Comparison of ENCODE assay signal across 19 cellular contexts in the genomic region with DNA sequence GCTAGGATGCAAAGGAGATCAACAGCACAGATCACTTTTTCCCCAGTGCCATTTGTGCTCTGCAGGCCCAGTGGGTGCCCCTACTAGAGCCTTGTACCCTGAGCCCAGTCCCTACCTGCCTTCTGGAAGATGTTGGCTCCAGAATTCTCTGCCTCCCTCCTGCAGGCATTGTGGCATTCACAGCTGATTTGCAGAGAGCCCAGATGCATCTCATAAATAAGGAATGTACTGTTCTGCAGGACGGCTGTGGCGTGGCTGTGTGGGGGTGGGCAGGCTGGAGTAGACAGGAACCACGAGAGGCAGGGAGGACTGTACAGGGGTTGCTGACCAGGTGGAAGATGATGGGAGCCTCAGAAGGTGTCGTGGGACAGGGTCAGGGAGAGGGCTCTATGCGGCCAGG. TPM values are rescaled to one million over a fixed set of nuclear protein-coding genes. Genes with fewer than 3 reads are reported as not detected.
DNase-seq lines count a peak whose midpoint lies in the region; ATAC-seq and TF ChIP-seq lines count a peak whose summit lies in the region.
"Had no signal": no experiment of that assay in that cellular context is flagged by ENCODE, and none has a peak within 500 bp of the region (broad histone marks: within the 10 kb centered on the region; RNA-seq: fewer than 3 reads in every experiment).

No MANE protein-coding gene starts in this region.

- H3K27me3 ChIP-seq in H9 (ENCODE audit: insufficient read depth, low read length) (no peaks in the 10 kb centered on the region), mesendoderm (ENCODE audit: insufficient read depth, low read length, poor library complexity) (no peaks in the 10 kb centered on the region)

- H3K4ac ChIP-seq in H9 (ENCODE audit: low read depth, low read length), result no peak overlapping the region
- no peak overlapping the region for H3K4ac ChIP-seq in mesendoderm (ENCODE audit: low read depth, low read length)

- no peak overlapping the region for H2BK20ac ChIP-seq in H9 (ENCODE audit: low read depth, low read length, poor library complexity, severe bottlenecking)

- no peak for ATAC-seq in HG02884 (IDR thresholded peaks at IDR 0.05; ENCODE audit: unreplicated experiment)

- H4K20me1 ChIP-seq in H9 (ENCODE audit: control insufficient read depth, insufficient read depth, insufficient read length), result no peaks in the 10 kb centered on the region

- peak overlapping the region; percentile 19; the same call in 1 of the 2 replicates for H3K14ac ChIP-seq in H9 (ENCODE audit: insufficient read depth, low read length)

- TF ChIP-seq CTCF in H9 (conservative IDR thresholded peaks at IDR 0.05), result no peak

- no peaks in the 10 kb centered on the region for H3K79me2 ChIP-seq in H9 (ENCODE audit: insufficient read depth, low read length)
- H3K79me2 ChIP-seq in mesendoderm (ENCODE audit: control insufficient read depth, insufficient read depth, low read length), result no peaks in the 10 kb centered on the region

- no peak overlapping the region for H2AK5ac ChIP-seq in H9 (ENCODE audit: insufficient read length, low read length)
- H2AK5ac ChIP-seq in mesendoderm (ENCODE audit: low read length), result peak overlapping the region; percentile 45

- no peak overlapping the region for H2BK15ac ChIP-seq in H9 (ENCODE audit: low read depth, low read length)
- no peak overlapping the region for H2BK15ac ChIP-seq in mesendoderm (replicated peaks; ENCODE audit: low read depth)

- no peak overlapping the region for H3T11ph ChIP-seq in H9 (ENCODE audit: low read length)

- H3K4me1 ChIP-seq in H9 (ENCODE audit: insufficient read depth, low read length) (peaks cover 33% of the 10 kb centered on the region), mesendoderm (ENCODE audit: control insufficient read depth, low read depth, low read length) (peaks cover 29% of the 10 kb centered on the region)

- H3K23me2 ChIP-seq in H9 (ENCODE audit: insufficient read length, low read depth, low read length, poor library complexity, severe bottlenecking), result no peaks in the 10 kb centered on the region

- no peak overlapping the region for H3K56ac ChIP-seq in H9 (ENCODE audit: insufficient read length, low read depth, low read length)
- peak overlapping the region; percentile 65 for H3K56ac ChIP-seq in mesendoderm (ENCODE audit: low read length)

- no peak overlapping the region for H3K23ac ChIP-seq in H9 (ENCODE audit: insufficient read length, low read depth, low read length)
- no peak overlapping the region for H3K23ac ChIP-seq in mesendoderm (ENCODE audit: low read length)

- no peak overlapping the region for H3K4me3 ChIP-seq in mesendoderm (ENCODE audit: low read length)

- WGBS in H9 (ENCODE audit: extremely low coverage, insufficient read length, low lambda C conversion rate), result no CpG with 5 or more reads among the region's 5 CpGs
- no CpG with 5 or more reads among the region's 5 CpGs for WGBS in mesendoderm (ENCODE audit: extremely low coverage, insufficient coverage, low lambda C conversion rate)

- H4K5ac ChIP-seq in H9 (ENCODE audit: insufficient read length, low read depth, low read length) (no peak overlapping the region), mesendoderm (ENCODE audit: low read length) (no peak overlapping the region)

- H2AFZ ChIP-seq in H9 (ENCODE audit: low read length), result no peak overlapping the region

- H3K36me3 Mint-ChIP-seq in H9 (ENCODE audit: insufficient read depth in 1 of 3, low read depth in 3 of 3), result no peaks in the 10 kb centered on the region

- H3K9me3 Mint-ChIP-seq in H9, result no peaks in the 10 kb centered on the region; a peak in 2 of 5 replicates
- H3K9me3 Mint-ChIP-seq: activated T-helper 1 cell treated with anti-CD3 and anti-CD28 coated beads, Interleukin-12 subunit alpha, Interleukin-12 subunit beta, Interleukin-2, Interleukin-4 antibody, amounts not matched to agents 30 ng/mL and 10 ng/mL and 1 ng/mL, durations not matched to agents 14 hours and 24 hours and 36 hours had no signal

- peak overlapping the region; percentile 19 to 66; a peak in 4 of 5 replicates for H3K4me3 Mint-ChIP-seq in H9

- peaks cover 91 to 93% of the 10 kb centered on the region in 2 experiments for H3K4me1 Mint-ChIP-seq in H9

- no peak overlapping the region for H3K27ac ChIP-seq in H9 (ENCODE audit: insufficient read length, low read depth, low read length)
- H3K27ac ChIP-seq in mesendoderm (ENCODE audit: low read depth, low read length), result no peak overlapping the region
- H3K27ac ChIP-seq: 22Rv1, transverse colon had no signal

- H4K91ac ChIP-seq in H9 (ENCODE audit: insufficient read length, low read depth, low read length), result peak overlapping the region; percentile 30

- DNase-seq in DMS153 treated with DMSO at 0.1 percent for 48 hours (lab: John Stamatoyannopoulos, UW; ENCODE audit: unreplicated experiment), result peak; percentile 28
- no peak for DNase-seq in DMS153 (lab: John Stamatoyannopoulos, UW)
- DNase-seq in H9, result no peak
- peak; percentile 30 for DNase-seq in amniotic epithelial cell (ENCODE audit: low read depth)
- peak; percentile 36 for DNase-seq in mesendoderm
- no peak for DNase-seq in GM19238 (ENCODE audit: insufficient read length, low spot score)
- no peak for DNase-seq in activated T-cell treated with anti-CD3 and anti-CD28 coated beads, Interleukin-2, amount 50 U/mL, for 48 hours
- DNase-seq: activated CD4-positive, alpha-beta T cell treated with anti-CD3 and anti-CD28 coated beads for 1 hour; heart right ventricle; NCI-H82; nucleus accumbens; transverse colon had no signal

- no peak overlapping the region for H4K8ac ChIP-seq in H9 (replicated peaks; ENCODE audit: insufficient read length, low read depth, low read length)
- no peak overlapping the region for H4K8ac ChIP-seq in mesendoderm (ENCODE audit: low read depth, low read length)

- no peaks in the 10 kb centered on the region for H3K79me1 ChIP-seq in H9 (ENCODE audit: insufficient read depth, low read depth, low read length, poor library complexity, severe bottlenecking)
- H3K79me1 ChIP-seq in mesendoderm (ENCODE audit: low read length), result peaks cover 3% of the 10 kb centered on the region

- H3K9me3 ChIP-seq in H9 (ENCODE audit: control insufficient read depth, low read depth, low read length), result no peaks in the 10 kb centered on the region
- H3K9me3 ChIP-seq: heart right ventricle, transverse colon had no signal

- H2BK12ac ChIP-seq in H9 (ENCODE audit: insufficient read length, low read depth, low read length), result no peak overlapping the region

- H3K27me3 Mint-ChIP-seq in H9 (ENCODE audit: low read depth), result peaks cover 7% of the 10 kb centered on the region

- H2BK5ac ChIP-seq in H9 (ENCODE audit: insufficient read length, low read length) (no peak overlapping the region), mesendoderm (ENCODE audit: low read length) (peak overlapping the region; percentile 7)

- no peaks in the 10 kb centered on the region for H3K36me3 ChIP-seq in mesendoderm (ENCODE audit: control insufficient read depth, insufficient read depth, low read length)
- H3K36me3 ChIP-seq: heart right ventricle, transverse colon had no signal

- H3K9ac ChIP-seq in H9 (ENCODE audit: extremely low read depth, insufficient read length, low read length) (no peak overlapping the region), mesendoderm (ENCODE audit: low read length) (peak overlapping the region; percentile 51)

- H3K18ac ChIP-seq in H9 (ENCODE audit: insufficient read length, low read depth, low read length) (peak overlapping the region; percentile 17), mesendoderm (ENCODE audit: low read length) (no peak overlapping the region)

- H3K27ac Mint-ChIP-seq in H9, result peak overlapping the region; percentile 77 to 96 (median 90); a peak in 5 of 7 replicates
- H3K27ac Mint-ChIP-seq: activated T-helper 1 cell treated with anti-CD3 and anti-CD28 coated beads, Interleukin-12 subunit alpha, Interleukin-12 subunit beta, Interleukin-2, Interleukin-4 antibody, amounts not matched to agents 30 ng/mL and 10 ng/mL and 1 ng/mL, durations not matched to agents 14 hours and 24 hours and 36 hours had no signal

- H3K4me2 ChIP-seq in H9 (ENCODE audit: insufficient read depth, insufficient read length, low read length), result peak overlapping the region; percentile 57
- H3K4me2 ChIP-seq in mesendoderm (ENCODE audit: low read length), result no peak overlapping the region

- H2BK120ac ChIP-seq in H9 (ENCODE audit: low read depth, low read length, poor library complexity, severe bottlenecking), result no peak overlapping the region
- H2BK120ac ChIP-seq in mesendoderm (ENCODE audit: low read depth, low read length), result no peak overlapping the region

RNA-seq across cellular contexts. Expression of a gene that starts 11.2 kb away (rescaled TPM):
- 77.0 and 85.6 TPM in 2 replicates for total RNA-seq in H9 (2021)
- polyA plus RNA-seq in mesendoderm (2013, experiment 1 of 2), result 5.6 TPM
- 5.2 TPM for polyA plus RNA-seq in mesendoderm (2013, experiment 2 of 2)

RNA-seq across cellular contexts. Expression of a gene that starts 24.4 kb away (rescaled TPM):
- 0.37 and 0.52 TPM in 2 replicates for total RNA-seq in H9 (2021)
- 0.72 TPM for polyA plus RNA-seq in mesendoderm (2013, experiment 1 of 2)
- polyA plus RNA-seq in mesendoderm (2013, experiment 2 of 2), result 0.60 TPM
- total RNA-seq: activated T-helper 1 cell treated with anti-CD3 and anti-CD28 coated beads, Interleukin-12 subunit alpha, Interleukin-12 subunit beta, Interleukin-2, Interleukin-4 antibody, amounts not matched to agents 30 ng/mL and 10 ng/mL and 1 ng/mL, durations not matched to agents 14 hours and 24 hours and 36 hours; bronchial epithelial cell; endothelial cell of umbilical vein; liver; transverse colon had no signal
- polyA plus RNA-seq: endothelial cell of umbilical vein, heart right ventricle, liver had no signal

RNA-seq across cellular contexts. Expression of a gene that starts 28.3 kb away (rescaled TPM):
- total RNA-seq in H9 (2021), result 4.3 and 5.4 TPM in 2 replicates
- 7.3 TPM for polyA plus RNA-seq in mesendoderm (2013, experiment 1 of 2)
- 7.5 TPM for polyA plus RNA-seq in mesendoderm (2013, experiment 2 of 2)
- total RNA-seq: activated T-helper 1 cell treated with anti-CD3 and anti-CD28 coated beads, Interleukin-12 subunit alpha, Interleukin-12 subunit beta, Interleukin-2, Interleukin-4 antibody, amounts not matched to agents 30 ng/mL and 10 ng/mL and 1 ng/mL, durations not matched to agents 14 hours and 24 hours and 36 hours; bronchial epithelial cell; endothelial cell of umbilical vein; SK-MEL-5 had no signal
- polyA plus RNA-seq: endothelial cell of umbilical vein had no signal

RNA-seq across cellular contexts. Expression of a gene that starts 56.2 kb away (rescaled TPM):
- total RNA-seq in H9 (2021), result 50.1 and 52.2 TPM in 2 replicates
- polyA plus RNA-seq in mesendoderm (2013, experiment 1 of 2), result 60.8 TPM
- polyA plus RNA-seq in mesendoderm (2013, experiment 2 of 2), result 59.3 TPM

Comparison
In these comparisons a context has a peak if more than half of its experiments do, and no peak if none do; other contexts are left out.
1. DNase-seq: peak in DMS153 treated with DMSO at 0.1 percent for 48 hours (single experiment), amniotic epithelial cell (single experiment) and mesendoderm (single experiment); none in DMS153 (single experiment), H9 (single experiment), GM19238 (single experiment) and activated T-cell treated with anti-CD3 and anti-CD28 coated beads, Interleukin-2, amount 50 U/mL, for 48 hours (0 of 2).